In genomic region chr1:33228935-33229487, GRCh38 we compare ENCODE assay signal across 2 cellular contexts.
TF ChIP-seq lines count a peak whose summit lies in the region.

No MANE protein-coding gene starts in this region.

TF ChIP-seq in liver, 16 proteins besides CTCF, POLR2A, EP300 and RAD21:
- no peak for TF ChIP-seq HNF4G (IDR thresholded peaks at IDR 0.05)
- no peak for TF ChIP-seq EGR1 (IDR thresholded peaks at IDR 0.05; ENCODE audit: low read depth in 2 of 2)
- no peak for TF ChIP-seq FOXA1 (IDR thresholded peaks at IDR 0.05)
- TF ChIP-seq REST (IDR thresholded peaks at IDR 0.05) = no peak
- TF ChIP-seq HNF4A (conservative IDR thresholded peaks at IDR 0.05) = no peak
- no peak for TF ChIP-seq SP1 (IDR thresholded peaks at IDR 0.05)
- no peak for TF ChIP-seq ZBTB33 (IDR thresholded peaks at IDR 0.05)
- no peak for TF ChIP-seq GABPA (IDR thresholded peaks at IDR 0.05 in 1 of 2, conservative IDR thresholded peaks at IDR 0.05 in 1 of 2)
- TF ChIP-seq MAX (IDR thresholded peaks at IDR 0.05) = no peak
- TF ChIP-seq JUND (IDR thresholded peaks at IDR 0.05) = no peak
- TF ChIP-seq FOXA2 (IDR thresholded peaks at IDR 0.05) = no peak
- TF ChIP-seq ATF3 (IDR thresholded peaks at IDR 0.05) = peak; percentile 46
- no peak for TF ChIP-seq TAF1 (conservative IDR thresholded peaks at IDR 0.05)
- peak; percentile 96 for TF ChIP-seq NR2F2 (IDR thresholded peaks at IDR 0.05)
- no peak for TF ChIP-seq YY1 (IDR thresholded peaks at IDR 0.05)
- peak in 1 of 2 donors; percentile 37 for TF ChIP-seq RXRA (IDR thresholded peaks at IDR 0.05)

TF ChIP-seq in HepG2, 621 proteins besides CTCF, POLR2A, EP300 and RAD21:
- TF ChIP-seq SNAPC2 (CRISPR knock-in tag; IDR thresholded peaks at IDR 0.05) (no peak), SKI (IDR thresholded peaks at IDR 0.05; ENCODE audit: partially characterized antibody) (no peak), ZFAT (CRISPR knock-in tag; conservative IDR thresholded peaks at IDR 0.05) (no peak), XBP1 (CRISPR knock-in tag; IDR thresholded peaks at IDR 0.05) (no peak)
